ENCODE assay signal across 8 cellular contexts in genomic region chr3:14467723-14468620, GRCh38.
DNase-seq lines count a peak whose midpoint lies in the region; ATAC-seq and TF ChIP-seq lines count a peak whose summit lies in the region.

No MANE protein-coding gene starts in this region.

- H3K36me3 ChIP-seq in SU-DHL-6 (ENCODE audit: low read length) (peaks cover 3% of the 10 kb centered on the region; the same call in 1 of the 2 replicates), ascending aorta (peaks cover 20 to 52% of the 10 kb centered on the region in 2 donors)

- H3K4me3 ChIP-seq in SU-DHL-6 (ENCODE audit: insufficient read depth, low read length, poor library complexity, severe bottlenecking) (no peak overlapping the region), ascending aorta (no peak overlapping the region)

- TF ChIP-seq CTCF in SU-DHL-6 (IDR thresholded peaks at IDR 0.05; ENCODE audit: insufficient read depth, low read length, poor library complexity, severe bottlenecking) = peak; percentile 85
- peak; percentile 86 to 92 (median 89) for TF ChIP-seq CTCF in ascending aorta (IDR thresholded peaks at IDR 0.05)

- H3K79me2 ChIP-seq in SU-DHL-6 (ENCODE audit: insufficient read depth, low read length) = no peaks in the 10 kb centered on the region

- H3K4me1 ChIP-seq in ascending aorta = no peaks in the 10 kb centered on the region

- DNase-seq in AG08395 (ENCODE audit: low spot score) (peak; percentile 77), ascending aorta (ENCODE audit: low spot score in 2 of 2) (no peak), hypothalamus (lab: John Stamatoyannopoulos, UW) (peak in 33 of 51 donors; percentile 2 to 56 (median 17)), NCI-H446 treated with DMSO at 0.1 percent for 48 hours (lab: John Stamatoyannopoulos, UW) (no peak)
- peak; percentile 35 to 38 for DNase-seq in stimulated activated CD4-positive, alpha-beta T cell treated with anti-CD3 and anti-CD28 coated beads, Interleukin-2, amount 100 ng/mL, for 48 hours

- no peaks in the 10 kb centered on the region for H4K20me1 ChIP-seq in SU-DHL-6 (ENCODE audit: low read depth, low read length)

- H3K27ac ChIP-seq in SU-DHL-6 (ENCODE audit: low read depth, low read length) (no peak overlapping the region), ascending aorta (no peak overlapping the region)

- H3K27me3 ChIP-seq in SU-DHL-6 (ENCODE audit: low read length) (no peaks in the 10 kb centered on the region), ascending aorta (no peaks in the 10 kb centered on the region)

- no peak overlapping the region for H3K4me2 ChIP-seq in SU-DHL-6 (ENCODE audit: low read depth, low read length, poor library complexity, severe bottlenecking)

- H3K9me2 ChIP-seq in SU-DHL-6 (replicated peaks; ENCODE audit: insufficient read depth, low read length) = no peaks in the 10 kb centered on the region

- no peak overlapping the region for H2AFZ ChIP-seq in SU-DHL-6 (ENCODE audit: low read depth, low read length, severe bottlenecking)

- ATAC-seq in GM21786 (IDR thresholded peaks at IDR 0.05; ENCODE audit: unreplicated experiment) (peak; percentile 47), GM19467 (IDR thresholded peaks at IDR 0.05; ENCODE audit: unreplicated experiment) (no peak)

- H3K9me3 ChIP-seq in SU-DHL-6 (ENCODE audit: insufficient read depth, low read length) = no peaks in the 10 kb centered on the region
- no peaks in the 10 kb centered on the region for H3K9me3 ChIP-seq in ascending aorta

- no peak overlapping the region for H3K9ac ChIP-seq in SU-DHL-6 (ENCODE audit: low read length)

- intact Hi-C loops in ascending aorta (cut with DNase I) = loop anchor here (1.0 to 10.0 kb wide), 4 partner anchors 187 to 571 kb away; partner anchors contain the start of gene CCDC174

- no peaks in the 10 kb centered on the region for H3F3A ChIP-seq in SU-DHL-6 (ENCODE audit: insufficient read depth)

Comparison
In these comparisons a context has a peak if more than half of its experiments do, and no peak if none do; other contexts are left out.
1. DNase-seq: peak in AG08395 (single experiment), hypothalamus (33 of 51) and stimulated activated CD4-positive, alpha-beta T cell treated with anti-CD3 and anti-CD28 coated beads, Interleukin-2, amount 100 ng/mL, for 48 hours (2 of 2); none in ascending aorta (0 of 2) and NCI-H446 treated with DMSO at 0.1 percent for 48 hours (single experiment).